1 cellular context compared by ENCODE assay signal in the genomic region with DNA sequence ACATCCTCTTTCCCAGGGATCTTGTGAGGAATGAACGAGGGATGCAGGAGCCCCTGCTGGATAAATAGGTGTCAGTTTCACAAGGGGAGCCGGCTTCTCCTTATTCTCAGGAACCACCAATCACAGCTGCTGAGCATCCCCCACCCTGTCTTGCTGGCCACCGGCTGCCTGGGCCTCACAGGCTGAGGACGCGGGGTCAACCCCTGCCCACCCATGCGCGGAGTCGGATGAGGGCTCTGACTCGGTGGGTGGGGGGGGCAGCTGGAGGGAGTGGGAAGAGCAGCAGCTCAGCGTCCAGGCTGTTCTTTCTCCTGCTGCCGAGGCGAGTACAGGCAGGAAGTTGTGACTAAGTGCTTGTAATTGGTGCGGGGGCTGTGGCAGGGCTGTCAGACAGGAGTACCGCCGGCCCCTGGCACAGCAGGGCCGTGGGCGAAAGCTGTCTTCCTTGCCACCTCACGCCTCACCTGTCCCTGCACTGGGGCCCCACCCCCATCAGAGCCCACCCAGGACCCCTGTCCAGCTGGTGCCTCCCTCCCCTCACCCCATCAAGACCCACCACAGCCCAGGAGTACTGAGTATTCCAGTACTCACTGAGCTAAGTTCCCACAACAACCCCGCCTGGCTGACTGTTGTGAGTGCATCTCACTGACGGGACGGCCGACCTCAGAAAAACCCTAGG.
TF ChIP-seq lines count a peak whose summit lies in the region.

No MANE protein-coding gene starts in this region.

TF ChIP-seq in K562, 482 proteins besides CTCF, POLR2A, EP300 and RAD21 (continues in another document):
- no peak for TF ChIP-seq RUNX1 (IDR thresholded peaks at IDR 0.05; ENCODE audit: low read depth)
- TF ChIP-seq FOSL1 (tag; conservative IDR thresholded peaks at IDR 0.05): peak; percentile 58
- no peak for TF ChIP-seq BHLHE40 (IDR thresholded peaks at IDR 0.05; ENCODE audit: low read length)
- TF ChIP-seq SPI1 (IDR thresholded peaks at IDR 0.05; ENCODE audit: borderline replicate concordance, low read depth, low read length): peak; percentile 43; the same call in 1 of the 2 replicates
- TF ChIP-seq, protein P1, sequence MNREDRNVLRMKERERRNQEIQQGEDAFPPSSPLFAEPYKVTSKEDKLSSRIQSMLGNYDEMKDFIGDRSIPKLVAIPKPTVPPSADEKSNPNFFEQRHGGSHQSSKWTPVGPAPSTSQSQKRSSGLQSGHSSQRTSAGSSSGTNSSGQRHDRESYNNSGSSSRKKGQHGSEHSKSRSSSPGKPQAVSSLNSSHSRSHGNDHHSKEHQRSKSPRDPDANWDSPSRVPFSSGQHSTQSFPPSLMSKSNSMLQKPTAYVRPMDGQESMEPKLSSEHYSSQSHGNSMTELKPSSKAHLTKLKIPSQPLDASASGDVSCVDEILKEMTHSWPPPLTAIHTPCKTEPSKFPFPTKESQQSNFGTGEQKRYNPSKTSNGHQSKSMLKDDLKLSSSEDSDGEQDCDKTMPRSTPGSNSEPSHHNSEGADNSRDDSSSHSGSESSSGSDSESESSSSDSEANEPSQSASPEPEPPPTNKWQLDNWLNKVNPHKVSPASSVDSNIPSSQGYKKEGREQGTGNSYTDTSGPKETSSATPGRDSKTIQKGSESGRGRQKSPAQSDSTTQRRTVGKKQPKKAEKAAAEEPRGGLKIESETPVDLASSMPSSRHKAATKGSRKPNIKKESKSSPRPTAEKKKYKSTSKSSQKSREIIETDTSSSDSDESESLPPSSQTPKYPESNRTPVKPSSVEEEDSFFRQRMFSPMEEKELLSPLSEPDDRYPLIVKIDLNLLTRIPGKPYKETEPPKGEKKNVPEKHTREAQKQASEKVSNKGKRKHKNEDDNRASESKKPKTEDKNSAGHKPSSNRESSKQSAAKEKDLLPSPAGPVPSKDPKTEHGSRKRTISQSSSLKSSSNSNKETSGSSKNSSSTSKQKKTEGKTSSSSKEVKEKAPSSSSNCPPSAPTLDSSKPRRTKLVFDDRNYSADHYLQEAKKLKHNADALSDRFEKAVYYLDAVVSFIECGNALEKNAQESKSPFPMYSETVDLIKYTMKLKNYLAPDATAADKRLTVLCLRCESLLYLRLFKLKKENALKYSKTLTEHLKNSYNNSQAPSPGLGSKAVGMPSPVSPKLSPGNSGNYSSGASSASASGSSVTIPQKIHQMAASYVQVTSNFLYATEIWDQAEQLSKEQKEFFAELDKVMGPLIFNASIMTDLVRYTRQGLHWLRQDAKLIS (CRISPR knock-in tag; IDR thresholded peaks at IDR 0.05): no peak
- TF ChIP-seq, protein P2, sequence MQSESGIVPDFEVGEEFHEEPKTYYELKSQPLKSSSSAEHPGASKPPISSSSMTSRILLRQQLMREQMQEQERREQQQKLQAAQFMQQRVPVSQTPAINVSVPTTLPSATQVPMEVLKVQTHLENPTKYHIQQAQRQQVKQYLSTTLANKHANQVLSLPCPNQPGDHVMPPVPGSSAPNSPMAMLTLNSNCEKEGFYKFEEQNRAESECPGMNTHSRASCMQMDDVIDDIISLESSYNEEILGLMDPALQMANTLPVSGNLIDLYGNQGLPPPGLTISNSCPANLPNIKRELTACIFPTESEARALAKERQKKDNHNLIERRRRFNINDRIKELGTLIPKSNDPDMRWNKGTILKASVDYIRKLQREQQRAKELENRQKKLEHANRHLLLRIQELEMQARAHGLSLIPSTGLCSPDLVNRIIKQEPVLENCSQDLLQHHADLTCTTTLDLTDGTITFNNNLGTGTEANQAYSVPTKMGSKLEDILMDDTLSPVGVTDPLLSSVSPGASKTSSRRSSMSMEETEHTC (IDR thresholded peaks at IDR 0.05): no peak
- no peak for TF ChIP-seq ZNF134 (CRISPR knock-in tag; conservative IDR thresholded peaks at IDR 0.05)
- TF ChIP-seq ZC3H8 (IDR thresholded peaks at IDR 0.05): no peak
- 0 out of 2 replicates have a peak, but pooled peaks have one; percentile 5 for TF ChIP-seq CBFA2T3 (IDR thresholded peaks at IDR 0.05)
- TF ChIP-seq RBM25 (IDR thresholded peaks at IDR 0.05; ENCODE audit: low read depth, low read length, severe bottlenecking): no peak
- TF ChIP-seq, protein P3, sequence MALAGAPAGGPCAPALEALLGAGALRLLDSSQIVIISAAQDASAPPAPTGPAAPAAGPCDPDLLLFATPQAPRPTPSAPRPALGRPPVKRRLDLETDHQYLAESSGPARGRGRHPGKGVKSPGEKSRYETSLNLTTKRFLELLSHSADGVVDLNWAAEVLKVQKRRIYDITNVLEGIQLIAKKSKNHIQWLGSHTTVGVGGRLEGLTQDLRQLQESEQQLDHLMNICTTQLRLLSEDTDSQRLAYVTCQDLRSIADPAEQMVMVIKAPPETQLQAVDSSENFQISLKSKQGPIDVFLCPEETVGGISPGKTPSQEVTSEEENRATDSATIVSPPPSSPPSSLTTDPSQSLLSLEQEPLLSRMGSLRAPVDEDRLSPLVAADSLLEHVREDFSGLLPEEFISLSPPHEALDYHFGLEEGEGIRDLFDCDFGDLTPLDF (CRISPR knock-in tag; IDR thresholded peaks at IDR 0.05): no peak
- peak; percentile 56; the same call in 1 of the 2 replicates for TF ChIP-seq ZBTB7A (IDR thresholded peaks at IDR 0.05; ENCODE audit: borderline replicate concordance, control insufficient read depth, low read depth, low read length)
- TF ChIP-seq E2F3 (CRISPR knock-in tag; IDR thresholded peaks at IDR 0.05): no peak
- peak; percentile 83 for TF ChIP-seq EGR1 (conservative IDR thresholded peaks at IDR 0.05)
- TF ChIP-seq KAT7 (CRISPR knock-in tag; IDR thresholded peaks at IDR 0.05; ENCODE audit: borderline replicate concordance): no peak
- TF ChIP-seq ZNF695 (CRISPR knock-in tag; IDR thresholded peaks at IDR 0.05): no peak
- TF ChIP-seq, protein P4, sequence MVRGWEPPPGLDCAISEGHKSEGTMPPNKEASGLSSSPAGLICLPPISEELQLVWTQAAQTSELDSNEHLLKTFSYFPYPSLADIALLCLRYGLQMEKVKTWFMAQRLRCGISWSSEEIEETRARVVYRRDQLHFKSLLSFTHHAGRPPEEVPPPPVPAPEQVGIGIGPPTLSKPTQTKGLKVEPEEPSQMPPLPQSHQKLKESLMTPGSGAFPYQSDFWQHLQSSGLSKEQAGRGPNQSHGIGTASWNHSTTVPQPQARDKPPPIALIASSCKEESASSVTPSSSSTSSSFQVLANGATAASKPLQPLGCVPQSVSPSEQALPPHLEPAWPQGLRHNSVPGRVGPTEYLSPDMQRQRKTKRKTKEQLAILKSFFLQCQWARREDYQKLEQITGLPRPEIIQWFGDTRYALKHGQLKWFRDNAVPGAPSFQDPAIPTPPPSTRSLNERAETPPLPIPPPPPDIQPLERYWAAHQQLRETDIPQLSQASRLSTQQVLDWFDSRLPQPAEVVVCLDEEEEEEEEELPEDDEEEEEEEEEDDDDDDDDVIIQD (CRISPR knock-in tag; IDR thresholded peaks at IDR 0.05): no peak
- TF ChIP-seq MAZ (CRISPR knock-in tag; conservative IDR thresholded peaks at IDR 0.05 in 1 of 2, IDR thresholded peaks at IDR 0.05 in 1 of 2): no peak
- TF ChIP-seq SIN3A (IDR thresholded peaks at IDR 0.05; ENCODE audit: borderline replicate concordance in 2 of 2, control insufficient read depth in 1 of 2, low read depth in 2 of 2, low read length in 2 of 2): no peak
- no peak for TF ChIP-seq ASH1L (IDR thresholded peaks at IDR 0.05; ENCODE audit: borderline replicate concordance, low read depth, partially characterized antibody)
- no peak for TF ChIP-seq RBM22 (IDR thresholded peaks at IDR 0.05; ENCODE audit: low read depth, low read length, poor library complexity, severe bottlenecking)
- TF ChIP-seq, protein P5, sequence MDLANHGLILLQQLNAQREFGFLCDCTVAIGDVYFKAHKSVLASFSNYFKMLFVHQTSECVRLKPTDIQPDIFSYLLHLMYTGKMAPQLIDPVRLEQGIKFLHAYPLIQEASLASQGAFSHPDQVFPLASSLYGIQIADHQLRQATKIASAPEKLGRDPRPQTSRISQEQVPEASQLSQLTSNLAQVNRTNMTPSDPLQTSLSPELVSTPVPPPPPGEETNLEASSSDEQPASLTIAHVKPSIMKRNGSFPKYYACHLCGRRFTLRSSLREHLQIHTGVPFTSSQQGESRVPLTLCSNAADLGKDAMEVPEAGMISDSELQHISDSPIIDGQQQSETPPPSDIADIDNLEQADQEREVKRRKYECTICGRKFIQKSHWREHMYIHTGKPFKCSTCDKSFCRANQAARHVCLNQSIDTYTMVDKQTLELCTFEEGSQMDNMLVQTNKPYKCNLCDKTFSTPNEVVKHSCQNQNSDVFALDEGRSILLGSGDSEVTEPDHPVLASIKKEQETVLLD (IDR thresholded peaks at IDR 0.05): no peak
- TF ChIP-seq SP1 (CRISPR knock-in tag; IDR thresholded peaks at IDR 0.05): no peak
- TF ChIP-seq, protein P6, sequence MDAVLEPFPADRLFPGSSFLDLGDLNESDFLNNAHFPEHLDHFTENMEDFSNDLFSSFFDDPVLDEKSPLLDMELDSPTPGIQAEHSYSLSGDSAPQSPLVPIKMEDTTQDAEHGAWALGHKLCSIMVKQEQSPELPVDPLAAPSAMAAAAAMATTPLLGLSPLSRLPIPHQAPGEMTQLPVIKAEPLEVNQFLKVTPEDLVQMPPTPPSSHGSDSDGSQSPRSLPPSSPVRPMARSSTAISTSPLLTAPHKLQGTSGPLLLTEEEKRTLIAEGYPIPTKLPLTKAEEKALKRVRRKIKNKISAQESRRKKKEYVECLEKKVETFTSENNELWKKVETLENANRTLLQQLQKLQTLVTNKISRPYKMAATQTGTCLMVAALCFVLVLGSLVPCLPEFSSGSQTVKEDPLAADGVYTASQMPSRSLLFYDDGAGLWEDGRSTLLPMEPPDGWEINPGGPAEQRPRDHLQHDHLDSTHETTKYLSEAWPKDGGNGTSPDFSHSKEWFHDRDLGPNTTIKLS (IDR thresholded peaks at IDR 0.05; ENCODE audit: borderline replicate concordance, low read depth): no peak
- TF ChIP-seq NUFIP1 (IDR thresholded peaks at IDR 0.05; ENCODE audit: partially characterized antibody): no peak
- TF ChIP-seq ZKSCAN8 (CRISPR knock-in tag; IDR thresholded peaks at IDR 0.05): no peak
- TF ChIP-seq SMARCC2 (IDR thresholded peaks at IDR 0.05; ENCODE audit: low read depth): no peak
- no peak for TF ChIP-seq MTF1 (CRISPR knock-in tag; IDR thresholded peaks at IDR 0.05; ENCODE audit: borderline replicate concordance)
- TF ChIP-seq TBL1XR1 (IDR thresholded peaks at IDR 0.05; ENCODE audit: low read length in 2 of 2): no peak
- TF ChIP-seq ZFP30 (CRISPR knock-in tag; IDR thresholded peaks at IDR 0.05; ENCODE audit: borderline replicate concordance): no peak
- TF ChIP-seq NRF1 (conservative IDR thresholded peaks at IDR 0.05 in 1 of 2, IDR thresholded peaks at IDR 0.05 in 1 of 2): peak; percentile 27 to 44; a peak in 3 of 4 replicates
- no peak for TF ChIP-seq ZNF224 (CRISPR knock-in tag; IDR thresholded peaks at IDR 0.05)
- no peak for TF ChIP-seq RBM39 (optimal IDR thresholded peaks at IDR 0.05; ENCODE audit: low read depth, low read length)
- TF ChIP-seq, protein P7, sequence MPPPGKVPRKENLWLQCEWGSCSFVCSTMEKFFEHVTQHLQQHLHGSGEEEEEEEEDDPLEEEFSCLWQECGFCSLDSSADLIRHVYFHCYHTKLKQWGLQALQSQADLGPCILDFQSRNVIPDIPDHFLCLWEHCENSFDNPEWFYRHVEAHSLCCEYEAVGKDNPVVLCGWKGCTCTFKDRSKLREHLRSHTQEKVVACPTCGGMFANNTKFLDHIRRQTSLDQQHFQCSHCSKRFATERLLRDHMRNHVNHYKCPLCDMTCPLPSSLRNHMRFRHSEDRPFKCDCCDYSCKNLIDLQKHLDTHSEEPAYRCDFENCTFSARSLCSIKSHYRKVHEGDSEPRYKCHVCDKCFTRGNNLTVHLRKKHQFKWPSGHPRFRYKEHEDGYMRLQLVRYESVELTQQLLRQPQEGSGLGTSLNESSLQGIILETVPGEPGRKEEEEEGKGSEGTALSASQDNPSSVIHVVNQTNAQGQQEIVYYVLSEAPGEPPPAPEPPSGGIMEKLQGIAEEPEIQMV (tag; conservative IDR thresholded peaks at IDR 0.05; ENCODE audit: low read depth): no peak
- no peak for TF ChIP-seq RFX7 (CRISPR knock-in tag; IDR thresholded peaks at IDR 0.05)
- no peak for TF ChIP-seq MIER1 (IDR thresholded peaks at IDR 0.05; ENCODE audit: low read depth)
- TF ChIP-seq MTA3 (IDR thresholded peaks at IDR 0.05; ENCODE audit: borderline replicate concordance): no peak
- TF ChIP-seq, protein P8, sequence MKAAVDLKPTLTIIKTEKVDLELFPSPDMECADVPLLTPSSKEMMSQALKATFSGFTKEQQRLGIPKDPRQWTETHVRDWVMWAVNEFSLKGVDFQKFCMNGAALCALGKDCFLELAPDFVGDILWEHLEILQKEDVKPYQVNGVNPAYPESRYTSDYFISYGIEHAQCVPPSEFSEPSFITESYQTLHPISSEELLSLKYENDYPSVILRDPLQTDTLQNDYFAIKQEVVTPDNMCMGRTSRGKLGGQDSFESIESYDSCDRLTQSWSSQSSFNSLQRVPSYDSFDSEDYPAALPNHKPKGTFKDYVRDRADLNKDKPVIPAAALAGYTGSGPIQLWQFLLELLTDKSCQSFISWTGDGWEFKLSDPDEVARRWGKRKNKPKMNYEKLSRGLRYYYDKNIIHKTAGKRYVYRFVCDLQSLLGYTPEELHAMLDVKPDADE (conservative IDR thresholded peaks at IDR 0.05; ENCODE audit: control insufficient read depth, low read depth, low read length): peak; percentile 49; the same call in 1 of the 2 replicates
- TF ChIP-seq, protein P9, sequence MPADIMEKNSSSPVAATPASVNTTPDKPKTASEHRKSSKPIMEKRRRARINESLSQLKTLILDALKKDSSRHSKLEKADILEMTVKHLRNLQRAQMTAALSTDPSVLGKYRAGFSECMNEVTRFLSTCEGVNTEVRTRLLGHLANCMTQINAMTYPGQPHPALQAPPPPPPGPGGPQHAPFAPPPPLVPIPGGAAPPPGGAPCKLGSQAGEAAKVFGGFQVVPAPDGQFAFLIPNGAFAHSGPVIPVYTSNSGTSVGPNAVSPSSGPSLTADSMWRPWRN (IDR thresholded peaks at IDR 0.05; ENCODE audit: low read depth): no peak
- peak; percentile 53 for TF ChIP-seq ARID1B (IDR thresholded peaks at IDR 0.05)
- no peak for TF ChIP-seq ZNF324 (CRISPR knock-in tag; IDR thresholded peaks at IDR 0.05)
- TF ChIP-seq ZNF263 (CRISPR knock-in tag; IDR thresholded peaks at IDR 0.05; ENCODE audit: borderline replicate concordance): no peak
- no peak for TF ChIP-seq ATF1 (CRISPR knock-in tag; IDR thresholded peaks at IDR 0.05)
- TF ChIP-seq ATF1 (tag; IDR thresholded peaks at IDR 0.05): no peak
- no peak for TF ChIP-seq ATF7 (IDR thresholded peaks at IDR 0.05)
- peak; percentile 57 for TF ChIP-seq CREM (IDR thresholded peaks at IDR 0.05; ENCODE audit: low read depth)
- no peak for TF ChIP-seq CTBP1 (IDR thresholded peaks at IDR 0.05; ENCODE audit: borderline replicate concordance)
- no peak for TF ChIP-seq NCOA6 (IDR thresholded peaks at IDR 0.05)
- no peak for TF ChIP-seq SRSF9 (IDR thresholded peaks at IDR 0.05; ENCODE audit: borderline replicate concordance, low read depth, low read length)
- no peak for TF ChIP-seq CBX5 (IDR thresholded peaks at IDR 0.05; ENCODE audit: borderline replicate concordance, low read depth)
- no peak for TF ChIP-seq KLF1 (tag; IDR thresholded peaks at IDR 0.05)
- TF ChIP-seq RBM15 (IDR thresholded peaks at IDR 0.05; ENCODE audit: insufficient read depth, low read length): no peak
- no peak for TF ChIP-seq SNIP1 (IDR thresholded peaks at IDR 0.05; ENCODE audit: low read depth)
- TF ChIP-seq CAMTA2 (CRISPR knock-in tag; conservative IDR thresholded peaks at IDR 0.05): no peak
- no peak for TF ChIP-seq L3MBTL2 (IDR thresholded peaks at IDR 0.05)
- 0 out of 2 replicates have a peak, but pooled peaks have one; percentile 33 for TF ChIP-seq ZNF12 (CRISPR knock-in tag; IDR thresholded peaks at IDR 0.05)
